10 cellular contexts compared by ENCODE assay signal in genomic region chr16:19700319-19700781, GRCh38. TPM values are rescaled to one million over a fixed set of nuclear protein-coding genes. Genes with fewer than 3 reads are reported as not detected.
DNase-seq lines count a peak whose midpoint lies in the region; ATAC-seq and TF ChIP-seq lines count a peak whose summit lies in the region.
"Had no signal": no experiment of that assay in that cellular context is flagged by ENCODE, and none has a peak within 500 bp of the region (broad histone marks: within the 10 kb centered on the region; RNA-seq: fewer than 3 reads in every experiment).

No MANE protein-coding gene starts in this region.

- peak overlapping the region; percentile 50 to 71 (median 70) for H3K27ac ChIP-seq in esophagus muscularis mucosa (replicated peaks in 1 of 4)
- peak overlapping the region; percentile 55 for H3K27ac ChIP-seq in psoas muscle

- 31% methylated on average over 6 of the region's 6 CpGs for WGBS in esophagus muscularis mucosa
- WGBS in psoas muscle, 3 donors = 56 to 69% (median 67%) methylated on average over 6 of the region's 6 CpGs

- H3K4me1 Mint-ChIP-seq in Caco-2 (ENCODE audit: low read depth, unreplicated experiment) = peaks cover 15% of the 10 kb centered on the region

- TF ChIP-seq EP300 in esophagus muscularis mucosa (IDR thresholded peaks at IDR 0.05) = no peak

- CTCF ChIA-PET in Caco-2 (lab: Charles Lee) = interaction anchor here (0.5 kb wide), 1 partner anchor 649 kb away, joined by 3 read pairs; no protein-coding TSS in a partner anchor

- H3K27me3 ChIP-seq in Caco-2 (replicated peaks; ENCODE audit: control insufficient read depth, insufficient read depth, low read length) (no peaks in the 10 kb centered on the region), esophagus muscularis mucosa (no peaks in the 10 kb centered on the region), psoas muscle (ENCODE audit: insufficient read depth in 3 of 3, low read length in 2 of 3) (no peaks in the 10 kb centered on the region)

- H3K36me3 ChIP-seq in Caco-2 (ENCODE audit: control insufficient read depth, insufficient read depth, low read length) (peaks cover 2% of the 10 kb centered on the region), esophagus muscularis mucosa (peaks cover 5 to 54% (median 44%) of the 10 kb centered on the region in 4 donors), psoas muscle (ENCODE audit: insufficient read depth in 1 of 2, low read depth in 1 of 2) (peaks cover 0 to 54% of the 10 kb centered on the region in 2 donors)

- no peak for ATAC-seq in psoas muscle
- ATAC-seq in GM21528 (IDR thresholded peaks at IDR 0.05; ENCODE audit: low FRiP score, unreplicated experiment) = no peak

- intact Hi-C loops in Caco-2 (cut with micrococcal nuclease; ENCODE audit: unreplicated experiment) = no loop called here
- intact Hi-C loops in esophagus muscularis mucosa (cut with DNase I) = no loop called here
- intact Hi-C loops in psoas muscle (cut with DNase I) = loop anchor here in 1 of 2 donors (5.0 kb wide), 1 partner anchor 43 kb away; no protein-coding TSS in a partner anchor

- POLR2A ChIA-PET in Caco-2 (lab: Charles Lee) = interaction anchor here (1.0 kb wide), 1 partner anchor 18 kb away, joined by 3 read pairs; the partner anchor contains the start of genes IQCK and KNOP1

- H3K36me3 Mint-ChIP-seq in Caco-2 (ENCODE audit: insufficient read depth, unreplicated experiment) = peaks cover 33% of the 10 kb centered on the region

- no peak for TF ChIP-seq POLR2A in esophagus muscularis mucosa (IDR thresholded peaks at IDR 0.05; ENCODE audit: low read depth)

- peak overlapping the region; percentile 33 for H3K27ac Mint-ChIP-seq in Caco-2 (ENCODE audit: unreplicated experiment)

- H3K27me3 Mint-ChIP-seq in Caco-2 (ENCODE audit: insufficient read depth, unreplicated experiment) = no peaks in the 10 kb centered on the region

- BruUV-seq in Caco-2 (replicated peaks; lab: Mats Ljungman, UMichigan) = no TSS peak

- no peak overlapping the region for H3K4me3 Mint-ChIP-seq in Caco-2 (ENCODE audit: unreplicated experiment)

- peaks cover 11% of the 10 kb centered on the region for H3K4me1 ChIP-seq in Caco-2
- peaks cover 63 to 73% (median 66%) of the 10 kb centered on the region in 4 donors for H3K4me1 ChIP-seq in esophagus muscularis mucosa
- peaks cover 48% of the 10 kb centered on the region for H3K4me1 ChIP-seq in psoas muscle

- DNase-seq in Caco-2 (peak in 1 of 2 experiments; percentile 32), NCI-H2196 treated with DMSO at 0.1 percent for 48 hours (lab: John Stamatoyannopoulos, UW; ENCODE audit: unreplicated experiment) (peak; percentile 31), esophagus muscularis mucosa (ENCODE audit: extremely low spot score) (no peak), psoas muscle (no peak), hippocampal formation (lab: John Stamatoyannopoulos, UW) (no peak), NCI-H187 (lab: John Stamatoyannopoulos, UW) (no peak), cerebellum (ENCODE audit: low spot score) (no peak)
- DNase-seq: activated CD4-positive, alpha-beta T cell treated with anti-CD3 and anti-CD28 coated beads, Interleukin-2, amount 50 U/mL, for 1 hour; NCI-H345 had no signal

- no peaks in the 10 kb centered on the region for H3K9me3 Mint-ChIP-seq in Caco-2 (ENCODE audit: unreplicated experiment)

- H3K4me3 ChIP-seq in Caco-2 (ENCODE audit: low read depth, low read length) = no peak overlapping the region
- H3K4me3 ChIP-seq in esophagus muscularis mucosa = no peak overlapping the region
- H3K4me3 ChIP-seq in psoas muscle = no peak overlapping the region

- H3K9me3 ChIP-seq in Caco-2 (no peaks in the 10 kb centered on the region), esophagus muscularis mucosa (no peaks in the 10 kb centered on the region), psoas muscle (no peaks in the 10 kb centered on the region)

- TF ChIP-seq CTCF in Caco-2 (IDR thresholded peaks at IDR 0.05; ENCODE audit: insufficient read depth in 1 of 2, low read depth in 1 of 2, low read length in 1 of 2, severe bottlenecking in 1 of 2, unreplicated experiment in 1 of 2) = no peak
- TF ChIP-seq CTCF in esophagus muscularis mucosa (IDR thresholded peaks at IDR 0.05) = no peak
- TF ChIP-seq CTCF in psoas muscle (IDR thresholded peaks at IDR 0.05) = no peak

RNA-seq across cellular contexts. Expression of gene KNOP1, which starts 17.7 kb away (rescaled TPM):
- 29.3 and 31.4 TPM in 2 replicates for total RNA-seq in Caco-2 (2022)
- 1 to 10 TPM; 7.3 to 9.9 (median 9.1) TPM for total RNA-seq in esophagus muscularis mucosa
- 1 to 10 TPM; 5.9 to 9.7 (median 8.4) TPM for total RNA-seq in psoas muscle
- 10 to 100 TPM in 2 of 3 donors, 1 to 10 TPM in 1; 9.5 to 14.7 (median 11.6) TPM for polyA plus RNA-seq in psoas muscle
- 19.8 TPM for total RNA-seq in cerebellum

RNA-seq across cellular contexts. Expression of gene IQCK, which starts 17.7 kb away (rescaled TPM):
- total RNA-seq in Caco-2 (2022) (1.7 and 2.0 TPM in 2 replicates), esophagus muscularis mucosa (10 to 100 TPM in 1 of 4 donors, 1 to 10 TPM in 3; 7.4 to 10.4 (median 8.6) TPM), psoas muscle (1 to 10 TPM; 4.3 to 9.9 (median 7.3) TPM), cerebellum (18.8 TPM)
- polyA plus RNA-seq in psoas muscle = 1 to 10 TPM; 4.9 to 8.8 (median 6.3) TPM
